15 cellular contexts compared by ENCODE assay signal in genomic region chr4:15495621-15496020, GRCh38. TPM values are rescaled to one million over a fixed set of nuclear protein-coding genes. Genes with fewer than 3 reads are reported as not detected.
"Had no signal": no experiment of that assay in that cellular context is flagged by ENCODE, and none has a peak within 500 bp of the region (broad histone marks: within the 10 kb centered on the region; RNA-seq: fewer than 3 reads in every experiment).

No MANE protein-coding gene starts in this region.

- ATAC-seq: activated T-helper 17 cell treated with anti-CD3 and anti-CD28 coated beads, Interleukin-2, amount 50 U/mL, for 72 hours; body of pancreas; effector memory CD8-positive, alpha-beta T cell; T-helper 17 cell had no signal

- DNase-seq: activated CD4-positive, alpha-beta T cell treated with anti-CD3 and anti-CD28 coated beads, Interleukin-2, amount 50 U/mL, for 1 hour; activated naive CD4-positive, alpha-beta T cell treated with anti-CD3 and anti-CD28 coated beads, Interleukin-2, amount 10 ng/mL, durations not matched to agents 7 days and 5 days; activated T-cell treated with anti-CD3 and anti-CD28 coated beads for 4 hours; effector memory CD8-positive, alpha-beta T cell; erythroblast; foreskin fibroblast; head of caudate nucleus; left cardiac atrium; nephron progenitor cell; stimulated activated CD4-positive, alpha-beta T cell treated with anti-CD3 and anti-CD28 coated beads, Interleukin-4, amount 100 ng/mL, for 1 hour; stimulated activated CD8-positive, alpha-beta memory T cell treated with anti-CD3 and anti-CD28 coated beads, Interleukin-4, amount 100 ng/mL, for 48 hours; T-helper 17 cell had no signal

RNA-seq across cellular contexts. Expression of gene CC2D2A, which starts 25.9 kb away (rescaled TPM):
- total RNA-seq: activated CD8-positive, alpha-beta memory T cell treated with anti-CD3 and anti-CD28 coated beads for 36 hours; activated T-helper 17 cell treated with anti-CD3 and anti-CD28 coated beads, Interleukin-2, amount 50 U/mL, for 72 hours had no signal
